1 cellular context compared by ENCODE assay signal in genomic region chr1:150067184-150068182, GRCh38.
TF ChIP-seq lines count a peak whose summit lies in the region.

A gene with protein sequence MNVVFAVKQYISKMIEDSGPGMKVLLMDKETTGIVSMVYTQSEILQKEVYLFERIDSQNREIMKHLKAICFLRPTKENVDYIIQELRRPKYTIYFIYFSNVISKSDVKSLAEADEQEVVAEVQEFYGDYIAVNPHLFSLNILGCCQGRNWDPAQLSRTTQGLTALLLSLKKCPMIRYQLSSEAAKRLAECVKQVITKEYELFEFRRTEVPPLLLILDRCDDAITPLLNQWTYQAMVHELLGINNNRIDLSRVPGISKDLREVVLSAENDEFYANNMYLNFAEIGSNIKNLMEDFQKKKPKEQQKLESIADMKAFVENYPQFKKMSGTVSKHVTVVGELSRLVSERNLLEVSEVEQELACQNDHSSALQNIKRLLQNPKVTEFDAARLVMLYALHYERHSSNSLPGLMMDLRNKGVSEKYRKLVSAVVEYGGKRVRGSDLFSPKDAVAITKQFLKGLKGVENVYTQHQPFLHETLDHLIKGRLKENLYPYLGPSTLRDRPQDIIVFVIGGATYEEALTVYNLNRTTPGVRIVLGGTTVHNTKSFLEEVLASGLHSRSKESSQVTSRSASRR (plus strand): TSS chr1:150067776. CDS start chr1:150067858, 82 bp downstream.

TF ChIP-seq in GM12878, 131 proteins besides CTCF, POLR2A, EP300 and RAD21 (continued from another document and continues in another):
- TF ChIP-seq TARDBP (IDR thresholded peaks at IDR 0.05; ENCODE audit: borderline replicate concordance) (peak; percentile 66; the same call in 1 of the 2 replicates), PAX8 (IDR thresholded peaks at IDR 0.05) (no peak), LARP7 (IDR thresholded peaks at IDR 0.05) (no peak; the same call in 1 of the 2 replicates), MEF2A (IDR thresholded peaks at IDR 0.05; ENCODE audit: insufficient read depth, low read depth, low read length) (no peak), JUNB (IDR thresholded peaks at IDR 0.05) (no peak), ZZZ3 (IDR thresholded peaks at IDR 0.05; ENCODE audit: control insufficient read depth, insufficient read length, low read depth) (no peak), POLR2AphosphoS5 (IDR thresholded peaks at IDR 0.05; ENCODE audit: low read length) (0 out of 2 replicates have a peak, but pooled peaks have one; percentile 81), RELA (IDR thresholded peaks at IDR 0.05; ENCODE audit: borderline replicate concordance, partially characterized antibody) (no peak), KLF5 (IDR thresholded peaks at IDR 0.05; ENCODE audit: partially characterized antibody) (peak; percentile 91), ZSCAN29 (IDR thresholded peaks at IDR 0.05) (peak; percentile 70), RELB (IDR thresholded peaks at IDR 0.05; ENCODE audit: low read depth) (peak; percentile 83), SREBF2 (IDR thresholded peaks at IDR 0.05; ENCODE audit: low read length) (peak; percentile 41; the same call in 1 of the 2 replicates), MTA2 (IDR thresholded peaks at IDR 0.05; ENCODE audit: low read depth) (peak; percentile 43; the same call in 1 of the 2 replicates), BCLAF1 (IDR thresholded peaks at IDR 0.05) (peak; percentile 78; the same call in 1 of the 2 replicates), EZH2 (IDR thresholded peaks at IDR 0.05; ENCODE audit: borderline replicate concordance, control insufficient read depth, low read depth, low read length) (no peak), DPF2 (IDR thresholded peaks at IDR 0.05) (peak; percentile 72), BHLHE40 (IDR thresholded peaks at IDR 0.05; ENCODE audit: borderline replicate concordance in 1 of 2, low read depth in 2 of 2, low read length in 1 of 2) (peak in 1 of 2 experiments; percentile 66; a peak in 2 of 4 replicates), HDAC6 (IDR thresholded peaks at IDR 0.05; ENCODE audit: unreplicated experiment) (no peak), RFX5 (IDR thresholded peaks at IDR 0.05; ENCODE audit: low read depth, low read length) (no peak), CHD4 (IDR thresholded peaks at IDR 0.05) (no peak), IRF4 (IDR thresholded peaks at IDR 0.05; ENCODE audit: low read depth, low read length) (peak; percentile 58; the same call in 1 of the 2 replicates), TCF7 (IDR thresholded peaks at IDR 0.05; ENCODE audit: borderline replicate concordance) (no peak; the same call in 1 of the 2 replicates), KAT2A (conservative IDR thresholded peaks at IDR 0.05; ENCODE audit: control insufficient read depth, low read depth, low read length) (no peak), CEBPB (IDR thresholded peaks at IDR 0.05; ENCODE audit: borderline replicate concordance in 1 of 2, low read depth in 2 of 2, low read length in 2 of 2) (peak in 1 of 2 experiments; percentile 66; a peak in 1 of 4 replicates), FOS (IDR thresholded peaks at IDR 0.05; ENCODE audit: borderline replicate concordance, extremely low read depth, insufficient read length) (no peak), TBL1XR1 (IDR thresholded peaks at IDR 0.05; ENCODE audit: low read depth, low read length) (peak; percentile 60; the same call in 1 of the 2 replicates), TAF1 (IDR thresholded peaks at IDR 0.05; ENCODE audit: borderline replicate concordance, low read depth, low read length) (peak; percentile 74; the same call in 1 of the 2 replicates), PBX3 (IDR thresholded peaks at IDR 0.05; ENCODE audit: insufficient replicate concordance, low read depth, low read length) (no peak), MXI1 (IDR thresholded peaks at IDR 0.05; ENCODE audit: low read depth, low read length) (peak; percentile 88), SUPT20H (IDR thresholded peaks at IDR 0.05; ENCODE audit: borderline replicate concordance, control insufficient read depth, low read depth, low read length) (no peak), WRNIP1 (IDR thresholded peaks at IDR 0.05; ENCODE audit: borderline replicate concordance, low read depth, low read length) (no peak), RB1 (IDR thresholded peaks at IDR 0.05; ENCODE audit: borderline replicate concordance) (no peak), ATF2 (IDR thresholded peaks at IDR 0.05; ENCODE audit: low read length) (peak; percentile 37; the same call in 1 of the 2 replicates), STAT1 (conservative IDR thresholded peaks at IDR 0.05) (no peak; the same call in 1 of the 2 replicates), FOXK2 (IDR thresholded peaks at IDR 0.05) (no peak; the same call in 1 of the 2 replicates), POLR2AphosphoS2 (IDR thresholded peaks at IDR 0.05; ENCODE audit: low read depth, low read length) (no peak), ASH2L (IDR thresholded peaks at IDR 0.05; ENCODE audit: borderline replicate concordance, low read depth) (0 out of 2 replicates have a peak, but pooled peaks have one; percentile 51), CBX3 (IDR thresholded peaks at IDR 0.05; ENCODE audit: borderline replicate concordance, low read depth) (no peak), CREB1 (IDR thresholded peaks at IDR 0.05; ENCODE audit: low read depth) (peak; percentile 73), RAD51 (IDR thresholded peaks at IDR 0.05) (no peak), ZNF217 (IDR thresholded peaks at IDR 0.05) (no peak)
- TF ChIP-seq, protein P1, sequence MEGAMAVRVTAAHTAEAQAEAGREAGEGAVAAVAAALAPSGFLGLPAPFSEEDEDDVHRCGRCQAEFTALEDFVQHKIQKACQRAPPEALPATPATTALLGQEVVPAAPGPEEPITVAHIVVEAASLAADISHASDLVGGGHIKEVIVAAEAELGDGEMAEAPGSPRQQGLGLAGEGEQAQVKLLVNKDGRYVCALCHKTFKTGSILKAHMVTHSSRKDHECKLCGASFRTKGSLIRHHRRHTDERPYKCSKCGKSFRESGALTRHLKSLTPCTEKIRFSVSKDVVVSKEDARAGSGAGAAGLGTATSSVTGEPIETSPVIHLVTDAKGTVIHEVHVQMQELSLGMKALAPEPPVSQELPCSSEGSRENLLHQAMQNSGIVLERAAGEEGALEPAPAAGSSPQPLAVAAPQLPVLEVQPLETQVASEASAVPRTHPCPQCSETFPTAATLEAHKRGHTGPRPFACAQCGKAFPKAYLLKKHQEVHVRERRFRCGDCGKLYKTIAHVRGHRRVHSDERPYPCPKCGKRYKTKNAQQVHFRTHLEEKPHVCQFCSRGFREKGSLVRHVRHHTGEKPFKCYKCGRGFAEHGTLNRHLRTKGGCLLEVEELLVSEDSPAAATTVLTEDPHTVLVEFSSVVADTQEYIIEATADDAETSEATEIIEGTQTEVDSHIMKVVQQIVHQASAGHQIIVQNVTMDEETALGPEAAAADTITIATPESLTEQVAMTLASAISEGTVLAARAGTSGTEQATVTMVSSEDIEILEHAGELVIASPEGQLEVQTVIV (IDR thresholded peaks at IDR 0.05; ENCODE audit: borderline replicate concordance, partially characterized antibody): peak; percentile 11
- TF ChIP-seq, protein P2, sequence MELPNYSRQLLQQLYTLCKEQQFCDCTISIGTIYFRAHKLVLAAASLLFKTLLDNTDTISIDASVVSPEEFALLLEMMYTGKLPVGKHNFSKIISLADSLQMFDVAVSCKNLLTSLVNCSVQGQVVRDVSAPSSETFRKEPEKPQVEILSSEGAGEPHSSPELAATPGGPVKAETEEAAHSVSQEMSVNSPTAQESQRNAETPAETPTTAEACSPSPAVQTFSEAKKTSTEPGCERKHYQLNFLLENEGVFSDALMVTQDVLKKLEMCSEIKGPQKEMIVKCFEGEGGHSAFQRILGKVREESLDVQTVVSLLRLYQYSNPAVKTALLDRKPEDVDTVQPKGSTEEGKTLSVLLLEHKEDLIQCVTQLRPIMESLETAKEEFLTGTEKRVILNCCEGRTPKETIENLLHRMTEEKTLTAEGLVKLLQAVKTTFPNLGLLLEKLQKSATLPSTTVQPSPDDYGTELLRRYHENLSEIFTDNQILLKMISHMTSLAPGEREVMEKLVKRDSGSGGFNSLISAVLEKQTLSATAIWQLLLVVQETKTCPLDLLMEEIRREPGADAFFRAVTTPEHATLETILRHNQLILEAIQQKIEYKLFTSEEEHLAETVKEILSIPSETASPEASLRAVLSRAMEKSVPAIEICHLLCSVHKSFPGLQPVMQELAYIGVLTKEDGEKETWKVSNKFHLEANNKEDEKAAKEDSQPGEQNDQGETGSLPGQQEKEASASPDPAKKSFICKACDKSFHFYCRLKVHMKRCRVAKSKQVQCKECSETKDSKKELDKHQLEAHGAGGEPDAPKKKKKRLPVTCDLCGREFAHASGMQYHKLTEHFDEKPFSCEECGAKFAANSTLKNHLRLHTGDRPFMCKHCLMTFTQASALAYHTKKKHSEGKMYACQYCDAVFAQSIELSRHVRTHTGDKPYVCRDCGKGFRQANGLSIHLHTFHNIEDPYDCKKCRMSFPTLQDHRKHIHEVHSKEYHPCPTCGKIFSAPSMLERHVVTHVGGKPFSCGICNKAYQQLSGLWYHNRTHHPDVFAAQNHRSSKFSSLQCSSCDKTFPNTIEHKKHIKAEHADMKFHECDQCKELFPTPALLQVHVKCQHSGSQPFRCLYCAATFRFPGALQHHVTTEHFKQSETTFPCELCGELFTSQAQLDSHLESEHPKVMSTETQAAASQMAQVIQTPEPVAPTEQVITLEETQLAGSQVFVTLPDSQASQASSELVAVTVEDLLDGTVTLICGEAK (IDR thresholded peaks at IDR 0.05; ENCODE audit: borderline replicate concordance): peak; percentile 98
- TF ChIP-seq, protein P3, sequence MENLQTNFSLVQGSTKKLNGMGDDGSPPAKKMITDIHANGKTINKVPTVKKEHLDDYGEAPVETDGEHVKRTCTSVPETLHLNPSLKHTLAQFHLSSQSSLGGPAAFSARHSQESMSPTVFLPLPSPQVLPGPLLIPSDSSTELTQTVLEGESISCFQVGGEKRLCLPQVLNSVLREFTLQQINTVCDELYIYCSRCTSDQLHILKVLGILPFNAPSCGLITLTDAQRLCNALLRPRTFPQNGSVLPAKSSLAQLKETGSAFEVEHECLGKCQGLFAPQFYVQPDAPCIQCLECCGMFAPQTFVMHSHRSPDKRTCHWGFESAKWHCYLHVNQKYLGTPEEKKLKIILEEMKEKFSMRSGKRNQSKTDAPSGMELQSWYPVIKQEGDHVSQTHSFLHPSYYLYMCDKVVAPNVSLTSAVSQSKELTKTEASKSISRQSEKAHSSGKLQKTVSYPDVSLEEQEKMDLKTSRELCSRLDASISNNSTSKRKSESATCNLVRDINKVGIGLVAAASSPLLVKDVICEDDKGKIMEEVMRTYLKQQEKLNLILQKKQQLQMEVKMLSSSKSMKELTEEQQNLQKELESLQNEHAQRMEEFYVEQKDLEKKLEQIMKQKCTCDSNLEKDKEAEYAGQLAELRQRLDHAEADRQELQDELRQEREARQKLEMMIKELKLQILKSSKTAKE (IDR thresholded peaks at IDR 0.05; ENCODE audit: low read depth, poor library complexity, severe bottlenecking): peak; percentile 24
